In genomic region chr11:44607324-44607962, GRCh38 we compare ENCODE assay signal across 10 cellular contexts. TPM values are rescaled to one million over a fixed set of nuclear protein-coding genes. Genes with fewer than 3 reads are reported as not detected.
A peak's percentile ranks its signal among the peaks of the same experiment; 100 is the strongest.
DNase-seq lines count a peak whose midpoint lies in the region; ATAC-seq and TF ChIP-seq lines count a peak whose summit lies in the region.
"Had no signal": no experiment of that assay in that cellular context is flagged by ENCODE, and none has a peak within 500 bp of the region (broad histone marks: within the 10 kb centered on the region; RNA-seq: fewer than 3 reads in every experiment).

No MANE protein-coding gene starts in this region.

- H3K4me3 ChIP-seq in AG10803 (ENCODE audit: low read length), result no peak overlapping the region

- peaks cover 58% of the 10 kb centered on the region for H3K36me3 Mint-ChIP-seq in activated CD8-positive, alpha-beta T cell treated with anti-CD3 and anti-CD28 coated beads, Interleukin-2, amount 10 ng/mL, durations not matched to agents 7 days and 5 days (ENCODE audit: low read depth)

- intact Hi-C loops in Right ventricle myocardium inferior (cut with DNase I), result no loop called here

- POLR2A ChIA-PET in activated CD8-positive, alpha-beta T cell treated with anti-CD3 and anti-CD28 coated beads, Interleukin-2, amount 10 ng/mL, durations not matched to agents 7 days and 5 days (lab: Charles Lee), result interaction anchor here (0.7 to 1.3 kb wide), 3 partner anchors 11 to 39 kb away, joined by 3 to 4 read pairs (median 3); no protein-coding TSS in a partner anchor

- CTCF ChIA-PET in activated CD8-positive, alpha-beta T cell treated with anti-CD3 and anti-CD28 coated beads, Interleukin-2, amount 10 ng/mL, durations not matched to agents 7 days and 5 days (lab: Charles Lee), result interaction anchor here (0.7 to 1.6 kb wide), 6 partner anchors 10 to 304 kb away, joined by 3 to 7 read pairs (median 4); no protein-coding TSS in a partner anchor

- H3K4me1 Mint-ChIP-seq in activated CD8-positive, alpha-beta T cell treated with anti-CD3 and anti-CD28 coated beads, Interleukin-2, amount 10 ng/mL, durations not matched to agents 7 days and 5 days (ENCODE audit: low read depth), result peaks cover 58% of the 10 kb centered on the region

- no peaks in the 10 kb centered on the region for H3K9me3 Mint-ChIP-seq in activated CD8-positive, alpha-beta T cell treated with anti-CD3 and anti-CD28 coated beads, Interleukin-2, amount 10 ng/mL, durations not matched to agents 7 days and 5 days (ENCODE audit: insufficient read depth)

- ATAC-seq in activated CD8-positive, alpha-beta T cell treated with anti-CD3 and anti-CD28 coated beads, Interleukin-2, amount 10 ng/mL, durations not matched to agents 7 days and 5 days, result no peak
- ATAC-seq in GM19467 (IDR thresholded peaks at IDR 0.05; ENCODE audit: unreplicated experiment) (no peak), Right ventricle myocardium inferior (no peak)

- DNase-seq in AG10803 (ENCODE audit: low read depth) (peak; percentile 25), H4 (ENCODE audit: low spot score) (peak; percentile 55), kidney tubule cell (ENCODE audit: low spot score) (peak; percentile 69), NCI-H2196 (lab: John Stamatoyannopoulos, UW; ENCODE audit: unreplicated experiment) (no peak), Right ventricle myocardium inferior (ENCODE audit: missing footprints) (no peak), Ammon's horn (ENCODE audit: low spot score) (no peak)
- DNase-seq in activated CD8-positive, alpha-beta T cell treated with anti-CD3 and anti-CD28 coated beads, Interleukin-2, amount 10 ng/mL, durations not matched to agents 7 days and 5 days, result no peak
- DNase-seq: OCI-M1, posterior cingulate gyrus had no signal

- H3K27ac Mint-ChIP-seq in activated CD8-positive, alpha-beta T cell treated with anti-CD3 and anti-CD28 coated beads, Interleukin-2, amount 10 ng/mL, durations not matched to agents 7 days and 5 days, result peak overlapping the region; percentile 77

- H3K27me3 Mint-ChIP-seq in activated CD8-positive, alpha-beta T cell treated with anti-CD3 and anti-CD28 coated beads, Interleukin-2, amount 10 ng/mL, durations not matched to agents 7 days and 5 days (ENCODE audit: low read depth), result no peaks in the 10 kb centered on the region

- TF ChIP-seq CTCF in AG10803 (conservative IDR thresholded peaks at IDR 0.05; ENCODE audit: low read length), result no peak

- no peak overlapping the region for H3K4me3 Mint-ChIP-seq in activated CD8-positive, alpha-beta T cell treated with anti-CD3 and anti-CD28 coated beads, Interleukin-2, amount 10 ng/mL, durations not matched to agents 7 days and 5 days

RNA-seq across cellular contexts. Expression of gene CD82, which starts 42.0 kb away (rescaled TPM):
- 6.7 and 15.7 TPM in 2 replicates for total RNA-seq in H4 (2014; rRNA removed; shearing (Covaris generic))
- 10 to 100 TPM; 68.2 to 72.9 TPM for total RNA-seq in activated CD8-positive, alpha-beta T cell treated with anti-CD3 and anti-CD28 coated beads, Interleukin-2, amount 10 ng/mL, durations not matched to agents 7 days and 5 days
- total RNA-seq in Right ventricle myocardium inferior, result 47.7 TPM

Comparison
In these comparisons a context has a peak if more than half of its experiments do, and no peak if none do; other contexts are left out.
1. DNase-seq: peak in AG10803 (single experiment), H4 (single experiment) and kidney tubule cell (single experiment); none in activated CD8-positive, alpha-beta T cell treated with anti-CD3 and anti-CD28 coated beads, Interleukin-2, amount 10 ng/mL, durations not matched to agents 7 days and 5 days (single experiment), NCI-H2196 (single experiment), Right ventricle myocardium inferior (single experiment) and Ammon's horn (single experiment).